10 cellular contexts compared by ENCODE assay signal in the genomic region with DNA sequence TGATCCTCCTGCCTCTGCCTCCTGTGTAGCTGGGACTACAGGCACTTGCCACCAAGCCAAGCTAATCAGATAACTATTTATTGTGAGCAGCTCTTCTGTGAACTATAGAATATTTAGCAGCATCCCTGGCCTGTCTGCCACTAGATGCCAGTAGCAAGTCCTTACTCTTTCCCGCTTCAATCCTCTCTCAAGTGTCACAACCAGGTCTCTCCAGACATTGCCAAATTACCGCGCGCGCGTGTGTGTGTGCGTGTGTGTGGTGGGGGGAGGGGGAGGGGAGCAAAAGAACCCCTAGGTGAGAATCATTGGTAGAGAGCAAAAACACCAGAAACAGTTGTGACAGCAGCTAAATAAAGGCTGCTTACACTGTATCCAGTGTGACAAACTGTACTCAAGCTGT. TPM values are rescaled to one million over a fixed set of nuclear protein-coding genes. Genes with fewer than 3 reads are reported as not detected.
DNase-seq lines count a peak whose midpoint lies in the region; ATAC-seq and TF ChIP-seq lines count a peak whose summit lies in the region.
"Had no signal": no experiment of that assay in that cellular context is flagged by ENCODE, and none has a peak within 500 bp of the region (broad histone marks: within the 10 kb centered on the region; RNA-seq: fewer than 3 reads in every experiment).

No MANE protein-coding gene starts in this region.

- no peak overlapping the region for H3K4me3 ChIP-seq in LNCaP clone FGC (ENCODE audit: low read depth, low read length)
- no peak overlapping the region for H3K4me3 ChIP-seq in brain microvascular endothelial cell (ENCODE audit: low read depth, low read length)

- in situ Hi-C loops in brain microvascular endothelial cell (cut with HindIII; ENCODE audit: low pct_ligation_motif_present, low sequenced_read_pairs): no loop called here

- H3K4me3 Mint-ChIP-seq in memory B cell: no peak overlapping the region

- H3K36me3 ChIP-seq in brain microvascular endothelial cell (replicated peaks): no peaks in the 10 kb centered on the region

- no peaks in the 10 kb centered on the region for H3K27me3 Mint-ChIP-seq in memory B cell

- peak overlapping the region; percentile 55 for H3K27ac ChIP-seq in brain microvascular endothelial cell

- no peaks in the 10 kb centered on the region for H3K9me3 Mint-ChIP-seq in memory B cell

- peaks cover 10% of the 10 kb centered on the region for H3K36me3 Mint-ChIP-seq in memory B cell

- H3K27me3 ChIP-seq in brain microvascular endothelial cell (replicated peaks): no peaks in the 10 kb centered on the region

- H3K4me1 Mint-ChIP-seq in memory B cell: peaks cover 15% of the 10 kb centered on the region

- peak; percentile 30; the same call in 1 of the 2 replicates for TF ChIP-seq CTCF in LNCaP clone FGC (IDR thresholded peaks at IDR 0.05; ENCODE audit: control insufficient read depth, extremely low read depth, insufficient read depth)
- peak; percentile 48 for TF ChIP-seq CTCF in brain microvascular endothelial cell (IDR thresholded peaks at IDR 0.05; ENCODE audit: low read depth, low read length, missing control alignments)

- ATAC-seq in memory B cell (ENCODE audit: low read depth): no peak
- ATAC-seq in GM19395 (IDR thresholded peaks at IDR 0.05; ENCODE audit: unreplicated experiment): no peak

- peak overlapping the region; percentile 2 for H3K27ac Mint-ChIP-seq in memory B cell

- DNase-seq in DMS79 (lab: John Stamatoyannopoulos, UW) (peak; percentile 31), LNCaP clone FGC (ENCODE audit: low read depth) (no peak), brain microvascular endothelial cell (no peak), memory B cell (ENCODE audit: low spot score in 2 of 2) (no peak), dedifferentiated amniotic fluid mesenchymal stem cell (ENCODE audit: extremely low spot score) (no peak), mesenteric fat pad (ENCODE audit: low spot score) (no peak)
- no peak for DNase-seq in stimulated activated CD4-positive, alpha-beta T cell treated with anti-CD3 and anti-CD28 coated beads, Interleukin-15, amount 100 ng/mL, for 24 hours
- DNase-seq: central memory CD4-positive, alpha-beta T cell; midbrain had no signal

RNA-seq across cellular contexts. Expression of a gene that starts 49.9 kb away (rescaled TPM):
- total RNA-seq in mesenteric fat pad: 36.0 TPM
